ENCODE assay signal across 28 cellular contexts in genomic region chr19:2190848-2191455, GRCh38. TPM values are rescaled to one million over a fixed set of nuclear protein-coding genes. Genes with fewer than 3 reads are reported as not detected.
"Had no signal": no experiment of that assay in that cellular context is flagged by ENCODE, and none has a peak within 500 bp of the region (broad histone marks: within the 10 kb centered on the region; RNA-seq: fewer than 3 reads in every experiment).

No MANE protein-coding gene starts in this region.

- H3K27me3 ChIP-seq: adrenal gland, heart left ventricle, ovary, stomach, thyroid gland, upper lobe of right lung had no signal

- H3K36me3 ChIP-seq: ovary had no signal

- H3K27ac ChIP-seq: adrenal gland, heart left ventricle, lower lobe of right lung, ovary, skin epidermis, stomach, thyroid gland, upper lobe of right lung had no signal

- DNase-seq: activated CD4-positive, alpha-beta memory T cell treated with anti-CD3 and anti-CD28 coated beads for 36 hours; activated CD4-positive, alpha-beta T cell treated with anti-CD3 and anti-CD28 coated beads, Interleukin-2, amount 10 ng/mL, durations not matched to agents 24 days and 14 days; activated CD8-positive, alpha-beta memory T cell treated with anti-CD3 and anti-CD28 coated beads, Interleukin-2, amount 50 U/mL, for 4 hours; activated gamma-delta T cell treated with Interleukin-2 at 50 U/mL for 16 hours; activated T-cell treated with anti-CD3 and anti-CD28 coated beads, Interleukin-2, amount 50 U/mL, for 1 hour; adrenal gland; aorta; cortex of kidney; foreskin fibroblast; heart left ventricle; lower lobe of right lung; mesenchymal stem cell; naive thymus-derived CD8-positive, alpha-beta T cell; ovary; stimulated activated CD4-positive, alpha-beta T cell treated with anti-CD3 and anti-CD28 coated beads, Interleukin-4, amount 100 ng/mL, for 24 hours; stomach; T-helper 2 cell; thyroid gland; upper lobe of right lung had no signal

- H3K9me3 ChIP-seq: adrenal gland, heart left ventricle, lower lobe of right lung, ovary, stomach, thyroid gland, upper lobe of right lung had no signal

- H3K9me3 Mint-ChIP-seq: activated CD4-positive, alpha-beta memory T cell treated with anti-CD3 and anti-CD28 coated beads for 36 hours; activated CD4-positive, alpha-beta T cell treated with anti-CD3 and anti-CD28 coated beads, Interleukin-2, amount 10 ng/mL, durations not matched to agents 24 days and 14 days; activated naive CD4-positive, alpha-beta T cell treated with anti-CD3 and anti-CD28 coated beads, Interleukin-2, amount 50 U/mL, for 72 hours; activated T-helper 1 cell treated with anti-CD3 and anti-CD28 coated beads, Interleukin-12 subunit alpha, Interleukin-12 subunit beta, Interleukin-2, Interleukin-4 antibody, amounts not matched to agents 30 ng/mL and 10 ng/mL and 1 ng/mL, durations not matched to agents 14 hours and 24 hours and 36 hours; brain; naive thymus-derived CD8-positive, alpha-beta T cell had no signal

- H3K27ac Mint-ChIP-seq: activated CD4-positive, alpha-beta memory T cell treated with anti-CD3 and anti-CD28 coated beads for 36 hours; activated CD4-positive, alpha-beta T cell treated with anti-CD3 and anti-CD28 coated beads, Interleukin-2, amount 10 ng/mL, durations not matched to agents 24 days and 14 days; brain; naive thymus-derived CD8-positive, alpha-beta T cell; progenitor cell of endocrine pancreas; stimulated activated memory B cell treated with anti-CD40 and anti-IgM and Interleukin-4, amounts not matched to agents 10 μg/mL and 1 μg/mL and 100 μg/mL, for 72 hours had no signal

- H3K4me3 Mint-ChIP-seq: activated CD4-positive, alpha-beta memory T cell treated with anti-CD3 and anti-CD28 coated beads for 36 hours; activated CD4-positive, alpha-beta T cell treated with anti-CD3 and anti-CD28 coated beads, Interleukin-2, amount 10 ng/mL, durations not matched to agents 24 days and 14 days; activated T-helper 1 cell treated with anti-CD3 and anti-CD28 coated beads, Interleukin-12 subunit alpha, Interleukin-12 subunit beta, Interleukin-2, Interleukin-4 antibody, amounts not matched to agents 30 ng/mL and 10 ng/mL and 1 ng/mL, durations not matched to agents 14 hours and 24 hours and 36 hours; brain; naive thymus-derived CD8-positive, alpha-beta T cell; stimulated activated memory B cell treated with anti-CD40 and anti-IgM and Interleukin-4, amounts not matched to agents 10 μg/mL and 1 μg/mL and 100 μg/mL, for 72 hours had no signal

- ATAC-seq: activated naive CD4-positive, alpha-beta T cell treated with anti-CD3 and anti-CD28 coated beads, Interleukin-2, amount 50 U/mL, for 72 hours; heart left ventricle; naive thymus-derived CD8-positive, alpha-beta T cell; sciatic nerve; SK-N-SH treated with all-trans-retinoic acid at 6 μM for 48 hours; stimulated activated memory B cell treated with anti-CD40 and anti-IgM and Interleukin-4, amounts not matched to agents 10 μg/mL and 1 μg/mL and 100 μg/mL, for 72 hours had no signal

- H3K27me3 Mint-ChIP-seq: activated CD4-positive, alpha-beta memory T cell treated with anti-CD3 and anti-CD28 coated beads for 36 hours; activated CD4-positive, alpha-beta T cell treated with anti-CD3 and anti-CD28 coated beads, Interleukin-2, amount 10 ng/mL, durations not matched to agents 24 days and 14 days; brain; naive thymus-derived CD8-positive, alpha-beta T cell; progenitor cell of endocrine pancreas; stimulated activated memory B cell treated with anti-CD40 and anti-IgM and Interleukin-4, amounts not matched to agents 10 μg/mL and 1 μg/mL and 100 μg/mL, for 72 hours had no signal

- H3K4me3 ChIP-seq: adrenal gland, heart left ventricle, lower lobe of right lung, ovary, skin epidermis, stomach, thyroid gland, upper lobe of right lung had no signal

RNA-seq across cellular contexts. Expression of gene AMH, which starts 58.2 kb away (rescaled TPM):
- total RNA-seq: kidney epithelial cell had no signal
- polyA plus RNA-seq: naive thymus-derived CD8-positive, alpha-beta T cell had no signal
